Comparison of ENCODE assay signal across 17 cellular contexts in genomic region chr7:113402005-113402404, GRCh38.
DNase-seq lines count a peak whose midpoint lies in the region; ATAC-seq and TF ChIP-seq lines count a peak whose summit lies in the region.
"Had no signal": no experiment of that assay in that cellular context is flagged by ENCODE, and none has a peak within 500 bp of the region (broad histone marks: within the 10 kb centered on the region; RNA-seq: fewer than 3 reads in every experiment).

No MANE protein-coding gene starts in this region.

- H3K36me3 ChIP-seq in neural cell (ENCODE audit: insufficient read depth, low read length), result no peaks in the 10 kb centered on the region

- no peaks in the 10 kb centered on the region for H3K27me3 ChIP-seq in neural cell (ENCODE audit: insufficient read depth, low read depth, low read length)

- peak overlapping the region; percentile 30 for H3K4me3 ChIP-seq in neural cell (ENCODE audit: low read length)
- H3K4me3 ChIP-seq: A549, GM23338 had no signal

- intact Hi-C loops in CD14-positive monocyte (cut with micrococcal nuclease), result no loop called here

- DNase-seq in CMK (ENCODE audit: low read depth) (peak; percentile 34), CD14-positive monocyte (ENCODE audit: low spot score) (no peak), NCI-H774 (lab: John Stamatoyannopoulos, UW) (no peak), NCI-H748 treated with DMSO at 0.1 percent for 48 hours (lab: John Stamatoyannopoulos, UW) (no peak)
- DNase-seq: AML-193; Calu3; CD4-positive, alpha-beta memory T cell; DMS79 treated with DMSO at 0.1 percent for 48 hours; GF-D8; HCEC 1CT had no signal

- peak overlapping the region; percentile 53 for H3K9ac ChIP-seq in neural cell (ENCODE audit: low read length)

- peaks cover 0 to 5% (median 0%) of the 10 kb centered on the region in 7 donors for H3K9me3 Mint-ChIP-seq in CD14-positive monocyte
- H3K9me3 Mint-ChIP-seq: CD4-positive, alpha-beta memory T cell; GM23338 had no signal

- H3K4me1 Mint-ChIP-seq in CD14-positive monocyte, result no peaks in the 10 kb centered on the region
- H3K4me1 Mint-ChIP-seq: CD4-positive, alpha-beta memory T cell; GM23338 had no signal

- TF ChIP-seq RAD21 in neural cell (conservative IDR thresholded peaks at IDR 0.05), result peak; percentile 15

- ATAC-seq in SK-N-SH treated with all-trans-retinoic acid at 6 μM for 48 hours, result no peak
- ATAC-seq: A549, GM23338 had no signal

- H3K27ac Mint-ChIP-seq in CD14-positive monocyte, result no peak overlapping the region
- H3K27ac Mint-ChIP-seq: CD4-positive, alpha-beta memory T cell; GM23338 had no signal

- H3K79me2 ChIP-seq in neural cell (replicated peaks; ENCODE audit: insufficient read depth, low read length), result no peaks in the 10 kb centered on the region

- no peak for TF ChIP-seq CTCF in VCaP (conservative IDR thresholded peaks at IDR 0.05)
- TF ChIP-seq CTCF in neural cell (IDR thresholded peaks at IDR 0.05; ENCODE audit: poor library complexity, severe bottlenecking), result no peak
- TF ChIP-seq CTCF in CD14-positive monocyte (IDR thresholded peaks at IDR 0.05), result no peak

- H4K20me1 ChIP-seq in neural cell (ENCODE audit: insufficient read depth), result no peaks in the 10 kb centered on the region

- H3K27me3 Mint-ChIP-seq in CD14-positive monocyte (ENCODE audit: low read depth in 3 of 3), result peaks cover 0 to 2% (median 0%) of the 10 kb centered on the region in 3 donors

- H3K9me3 ChIP-seq in neural cell (ENCODE audit: low read length), result no peaks in the 10 kb centered on the region
- H3K9me3 ChIP-seq: A549 had no signal

- TF ChIP-seq EP300 in neural cell (conservative IDR thresholded peaks at IDR 0.05; ENCODE audit: poor library complexity, severe bottlenecking), result peak; percentile 65

- H3K36me3 Mint-ChIP-seq in CD14-positive monocyte, result no peaks in the 10 kb centered on the region
- H3K36me3 Mint-ChIP-seq: CD4-positive, alpha-beta memory T cell had no signal

- H2AFZ ChIP-seq in neural cell (ENCODE audit: low read depth, low read length), result peak overlapping the region; percentile 34
- H2AFZ ChIP-seq: GM23338 had no signal

- peak overlapping the region; percentile 26 for H3K4me2 ChIP-seq in neural cell (ENCODE audit: low read length)
- H3K4me2 ChIP-seq: A549, GM23338 had no signal

- H3K27ac ChIP-seq in VCaP, result peak overlapping the region; percentile 38; the same call in 1 of the 2 replicates
- H3K27ac ChIP-seq in neural cell (ENCODE audit: low read length), result peak overlapping the region; percentile 90
- H3K27ac ChIP-seq: 22Rv1, A549, C4-2B had no signal

- no peaks in the 10 kb centered on the region for H3F3A ChIP-seq in neural cell (ENCODE audit: insufficient read depth, low read length, poor library complexity, severe bottlenecking)

- no peak overlapping the region for H3K4me3 Mint-ChIP-seq in CD14-positive monocyte
- H3K4me3 Mint-ChIP-seq: CD4-positive, alpha-beta memory T cell; GM23338 had no signal

- no peaks in the 10 kb centered on the region for H3K9me2 ChIP-seq in neural cell (ENCODE audit: insufficient read depth, low read length)

TF ChIP-seq in SK-N-SH treated with all-trans-retinoic acid at 6 μM for 48 hours, 23 proteins besides CTCF, POLR2A, EP300 and RAD21 (continues in another document):
- TF ChIP-seq ARNTL (CRISPR knock-in tag; IDR thresholded peaks at IDR 0.05; ENCODE audit: borderline replicate concordance, low read depth), result no peak
- TF ChIP-seq CSDC2 (CRISPR knock-in tag; IDR thresholded peaks at IDR 0.05), result no peak
- TF ChIP-seq ESRRG (CRISPR knock-in tag; IDR thresholded peaks at IDR 0.05), result no peak
- TF ChIP-seq SNAI2 (CRISPR knock-in tag; IDR thresholded peaks at IDR 0.05), result peak; percentile 54; the same call in 1 of the 2 replicates
- TF ChIP-seq ZFP30 (CRISPR knock-in tag; IDR thresholded peaks at IDR 0.05), result no peak
- TF ChIP-seq, protein P1, sequence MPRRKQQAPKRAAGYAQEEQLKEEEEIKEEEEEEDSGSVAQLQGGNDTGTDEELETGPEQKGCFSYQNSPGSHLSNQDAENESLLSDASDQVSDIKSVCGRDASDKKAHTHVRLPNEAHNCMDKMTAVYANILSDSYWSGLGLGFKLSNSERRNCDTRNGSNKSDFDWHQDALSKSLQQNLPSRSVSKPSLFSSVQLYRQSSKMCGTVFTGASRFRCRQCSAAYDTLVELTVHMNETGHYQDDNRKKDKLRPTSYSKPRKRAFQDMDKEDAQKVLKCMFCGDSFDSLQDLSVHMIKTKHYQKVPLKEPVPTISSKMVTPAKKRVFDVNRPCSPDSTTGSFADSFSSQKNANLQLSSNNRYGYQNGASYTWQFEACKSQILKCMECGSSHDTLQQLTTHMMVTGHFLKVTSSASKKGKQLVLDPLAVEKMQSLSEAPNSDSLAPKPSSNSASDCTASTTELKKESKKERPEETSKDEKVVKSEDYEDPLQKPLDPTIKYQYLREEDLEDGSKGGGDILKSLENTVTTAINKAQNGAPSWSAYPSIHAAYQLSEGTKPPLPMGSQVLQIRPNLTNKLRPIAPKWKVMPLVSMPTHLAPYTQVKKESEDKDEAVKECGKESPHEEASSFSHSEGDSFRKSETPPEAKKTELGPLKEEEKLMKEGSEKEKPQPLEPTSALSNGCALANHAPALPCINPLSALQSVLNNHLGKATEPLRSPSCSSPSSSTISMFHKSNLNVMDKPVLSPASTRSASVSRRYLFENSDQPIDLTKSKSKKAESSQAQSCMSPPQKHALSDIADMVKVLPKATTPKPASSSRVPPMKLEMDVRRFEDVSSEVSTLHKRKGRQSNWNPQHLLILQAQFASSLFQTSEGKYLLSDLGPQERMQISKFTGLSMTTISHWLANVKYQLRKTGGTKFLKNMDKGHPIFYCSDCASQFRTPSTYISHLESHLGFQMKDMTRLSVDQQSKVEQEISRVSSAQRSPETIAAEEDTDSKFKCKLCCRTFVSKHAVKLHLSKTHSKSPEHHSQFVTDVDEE (CRISPR knock-in tag; IDR thresholded peaks at IDR 0.05), result 0 out of 2 replicates have a peak, but pooled peaks have one; percentile 11
- no peak for TF ChIP-seq ISL1 (CRISPR knock-in tag; IDR thresholded peaks at IDR 0.05)

TF ChIP-seq in neural cell, 6 proteins besides CTCF, POLR2A, EP300 and RAD21:
- no peak for TF ChIP-seq TAF1 (IDR thresholded peaks at IDR 0.05; ENCODE audit: low read depth)
- no peak for TF ChIP-seq EZH2 (IDR thresholded peaks at IDR 0.05; ENCODE audit: borderline replicate concordance, insufficient read depth, low read length, poor library complexity, severe bottlenecking)
- TF ChIP-seq MXI1 (conservative IDR thresholded peaks at IDR 0.05; ENCODE audit: poor library complexity, severe bottlenecking), result peak; percentile 22
- TF ChIP-seq, protein P2, sequence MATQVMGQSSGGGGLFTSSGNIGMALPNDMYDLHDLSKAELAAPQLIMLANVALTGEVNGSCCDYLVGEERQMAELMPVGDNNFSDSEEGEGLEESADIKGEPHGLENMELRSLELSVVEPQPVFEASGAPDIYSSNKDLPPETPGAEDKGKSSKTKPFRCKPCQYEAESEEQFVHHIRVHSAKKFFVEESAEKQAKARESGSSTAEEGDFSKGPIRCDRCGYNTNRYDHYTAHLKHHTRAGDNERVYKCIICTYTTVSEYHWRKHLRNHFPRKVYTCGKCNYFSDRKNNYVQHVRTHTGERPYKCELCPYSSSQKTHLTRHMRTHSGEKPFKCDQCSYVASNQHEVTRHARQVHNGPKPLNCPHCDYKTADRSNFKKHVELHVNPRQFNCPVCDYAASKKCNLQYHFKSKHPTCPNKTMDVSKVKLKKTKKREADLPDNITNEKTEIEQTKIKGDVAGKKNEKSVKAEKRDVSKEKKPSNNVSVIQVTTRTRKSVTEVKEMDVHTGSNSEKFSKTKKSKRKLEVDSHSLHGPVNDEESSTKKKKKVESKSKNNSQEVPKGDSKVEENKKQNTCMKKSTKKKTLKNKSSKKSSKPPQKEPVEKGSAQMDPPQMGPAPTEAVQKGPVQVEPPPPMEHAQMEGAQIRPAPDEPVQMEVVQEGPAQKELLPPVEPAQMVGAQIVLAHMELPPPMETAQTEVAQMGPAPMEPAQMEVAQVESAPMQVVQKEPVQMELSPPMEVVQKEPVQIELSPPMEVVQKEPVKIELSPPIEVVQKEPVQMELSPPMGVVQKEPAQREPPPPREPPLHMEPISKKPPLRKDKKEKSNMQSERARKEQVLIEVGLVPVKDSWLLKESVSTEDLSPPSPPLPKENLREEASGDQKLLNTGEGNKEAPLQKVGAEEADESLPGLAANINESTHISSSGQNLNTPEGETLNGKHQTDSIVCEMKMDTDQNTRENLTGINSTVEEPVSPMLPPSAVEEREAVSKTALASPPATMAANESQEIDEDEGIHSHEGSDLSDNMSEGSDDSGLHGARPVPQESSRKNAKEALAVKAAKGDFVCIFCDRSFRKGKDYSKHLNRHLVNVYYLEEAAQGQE (IDR thresholded peaks at IDR 0.05; ENCODE audit: borderline replicate concordance), result peak; percentile 33
- TF ChIP-seq POLR2AphosphoS5 (IDR thresholded peaks at IDR 0.05), result peak; percentile 58
- no peak for TF ChIP-seq SMC3 (conservative IDR thresholded peaks at IDR 0.05; ENCODE audit: poor library complexity)
TF ChIP-seq in neural cell: peak in this region for 3.
